ENCODE assay signal across 1 cellular context in genomic region chr1:205369621-205370230, GRCh38.
TF ChIP-seq lines count a peak whose summit lies in the region.

No MANE protein-coding gene starts in this region.

TF ChIP-seq in GM23338, 12 proteins besides CTCF, POLR2A, EP300 and RAD21 (continued from another document):
- TF ChIP-seq, protein P1, sequence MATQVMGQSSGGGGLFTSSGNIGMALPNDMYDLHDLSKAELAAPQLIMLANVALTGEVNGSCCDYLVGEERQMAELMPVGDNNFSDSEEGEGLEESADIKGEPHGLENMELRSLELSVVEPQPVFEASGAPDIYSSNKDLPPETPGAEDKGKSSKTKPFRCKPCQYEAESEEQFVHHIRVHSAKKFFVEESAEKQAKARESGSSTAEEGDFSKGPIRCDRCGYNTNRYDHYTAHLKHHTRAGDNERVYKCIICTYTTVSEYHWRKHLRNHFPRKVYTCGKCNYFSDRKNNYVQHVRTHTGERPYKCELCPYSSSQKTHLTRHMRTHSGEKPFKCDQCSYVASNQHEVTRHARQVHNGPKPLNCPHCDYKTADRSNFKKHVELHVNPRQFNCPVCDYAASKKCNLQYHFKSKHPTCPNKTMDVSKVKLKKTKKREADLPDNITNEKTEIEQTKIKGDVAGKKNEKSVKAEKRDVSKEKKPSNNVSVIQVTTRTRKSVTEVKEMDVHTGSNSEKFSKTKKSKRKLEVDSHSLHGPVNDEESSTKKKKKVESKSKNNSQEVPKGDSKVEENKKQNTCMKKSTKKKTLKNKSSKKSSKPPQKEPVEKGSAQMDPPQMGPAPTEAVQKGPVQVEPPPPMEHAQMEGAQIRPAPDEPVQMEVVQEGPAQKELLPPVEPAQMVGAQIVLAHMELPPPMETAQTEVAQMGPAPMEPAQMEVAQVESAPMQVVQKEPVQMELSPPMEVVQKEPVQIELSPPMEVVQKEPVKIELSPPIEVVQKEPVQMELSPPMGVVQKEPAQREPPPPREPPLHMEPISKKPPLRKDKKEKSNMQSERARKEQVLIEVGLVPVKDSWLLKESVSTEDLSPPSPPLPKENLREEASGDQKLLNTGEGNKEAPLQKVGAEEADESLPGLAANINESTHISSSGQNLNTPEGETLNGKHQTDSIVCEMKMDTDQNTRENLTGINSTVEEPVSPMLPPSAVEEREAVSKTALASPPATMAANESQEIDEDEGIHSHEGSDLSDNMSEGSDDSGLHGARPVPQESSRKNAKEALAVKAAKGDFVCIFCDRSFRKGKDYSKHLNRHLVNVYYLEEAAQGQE (IDR thresholded peaks at IDR 0.05; ENCODE audit: unreplicated experiment), result no peak
- TF ChIP-seq, protein P2, sequence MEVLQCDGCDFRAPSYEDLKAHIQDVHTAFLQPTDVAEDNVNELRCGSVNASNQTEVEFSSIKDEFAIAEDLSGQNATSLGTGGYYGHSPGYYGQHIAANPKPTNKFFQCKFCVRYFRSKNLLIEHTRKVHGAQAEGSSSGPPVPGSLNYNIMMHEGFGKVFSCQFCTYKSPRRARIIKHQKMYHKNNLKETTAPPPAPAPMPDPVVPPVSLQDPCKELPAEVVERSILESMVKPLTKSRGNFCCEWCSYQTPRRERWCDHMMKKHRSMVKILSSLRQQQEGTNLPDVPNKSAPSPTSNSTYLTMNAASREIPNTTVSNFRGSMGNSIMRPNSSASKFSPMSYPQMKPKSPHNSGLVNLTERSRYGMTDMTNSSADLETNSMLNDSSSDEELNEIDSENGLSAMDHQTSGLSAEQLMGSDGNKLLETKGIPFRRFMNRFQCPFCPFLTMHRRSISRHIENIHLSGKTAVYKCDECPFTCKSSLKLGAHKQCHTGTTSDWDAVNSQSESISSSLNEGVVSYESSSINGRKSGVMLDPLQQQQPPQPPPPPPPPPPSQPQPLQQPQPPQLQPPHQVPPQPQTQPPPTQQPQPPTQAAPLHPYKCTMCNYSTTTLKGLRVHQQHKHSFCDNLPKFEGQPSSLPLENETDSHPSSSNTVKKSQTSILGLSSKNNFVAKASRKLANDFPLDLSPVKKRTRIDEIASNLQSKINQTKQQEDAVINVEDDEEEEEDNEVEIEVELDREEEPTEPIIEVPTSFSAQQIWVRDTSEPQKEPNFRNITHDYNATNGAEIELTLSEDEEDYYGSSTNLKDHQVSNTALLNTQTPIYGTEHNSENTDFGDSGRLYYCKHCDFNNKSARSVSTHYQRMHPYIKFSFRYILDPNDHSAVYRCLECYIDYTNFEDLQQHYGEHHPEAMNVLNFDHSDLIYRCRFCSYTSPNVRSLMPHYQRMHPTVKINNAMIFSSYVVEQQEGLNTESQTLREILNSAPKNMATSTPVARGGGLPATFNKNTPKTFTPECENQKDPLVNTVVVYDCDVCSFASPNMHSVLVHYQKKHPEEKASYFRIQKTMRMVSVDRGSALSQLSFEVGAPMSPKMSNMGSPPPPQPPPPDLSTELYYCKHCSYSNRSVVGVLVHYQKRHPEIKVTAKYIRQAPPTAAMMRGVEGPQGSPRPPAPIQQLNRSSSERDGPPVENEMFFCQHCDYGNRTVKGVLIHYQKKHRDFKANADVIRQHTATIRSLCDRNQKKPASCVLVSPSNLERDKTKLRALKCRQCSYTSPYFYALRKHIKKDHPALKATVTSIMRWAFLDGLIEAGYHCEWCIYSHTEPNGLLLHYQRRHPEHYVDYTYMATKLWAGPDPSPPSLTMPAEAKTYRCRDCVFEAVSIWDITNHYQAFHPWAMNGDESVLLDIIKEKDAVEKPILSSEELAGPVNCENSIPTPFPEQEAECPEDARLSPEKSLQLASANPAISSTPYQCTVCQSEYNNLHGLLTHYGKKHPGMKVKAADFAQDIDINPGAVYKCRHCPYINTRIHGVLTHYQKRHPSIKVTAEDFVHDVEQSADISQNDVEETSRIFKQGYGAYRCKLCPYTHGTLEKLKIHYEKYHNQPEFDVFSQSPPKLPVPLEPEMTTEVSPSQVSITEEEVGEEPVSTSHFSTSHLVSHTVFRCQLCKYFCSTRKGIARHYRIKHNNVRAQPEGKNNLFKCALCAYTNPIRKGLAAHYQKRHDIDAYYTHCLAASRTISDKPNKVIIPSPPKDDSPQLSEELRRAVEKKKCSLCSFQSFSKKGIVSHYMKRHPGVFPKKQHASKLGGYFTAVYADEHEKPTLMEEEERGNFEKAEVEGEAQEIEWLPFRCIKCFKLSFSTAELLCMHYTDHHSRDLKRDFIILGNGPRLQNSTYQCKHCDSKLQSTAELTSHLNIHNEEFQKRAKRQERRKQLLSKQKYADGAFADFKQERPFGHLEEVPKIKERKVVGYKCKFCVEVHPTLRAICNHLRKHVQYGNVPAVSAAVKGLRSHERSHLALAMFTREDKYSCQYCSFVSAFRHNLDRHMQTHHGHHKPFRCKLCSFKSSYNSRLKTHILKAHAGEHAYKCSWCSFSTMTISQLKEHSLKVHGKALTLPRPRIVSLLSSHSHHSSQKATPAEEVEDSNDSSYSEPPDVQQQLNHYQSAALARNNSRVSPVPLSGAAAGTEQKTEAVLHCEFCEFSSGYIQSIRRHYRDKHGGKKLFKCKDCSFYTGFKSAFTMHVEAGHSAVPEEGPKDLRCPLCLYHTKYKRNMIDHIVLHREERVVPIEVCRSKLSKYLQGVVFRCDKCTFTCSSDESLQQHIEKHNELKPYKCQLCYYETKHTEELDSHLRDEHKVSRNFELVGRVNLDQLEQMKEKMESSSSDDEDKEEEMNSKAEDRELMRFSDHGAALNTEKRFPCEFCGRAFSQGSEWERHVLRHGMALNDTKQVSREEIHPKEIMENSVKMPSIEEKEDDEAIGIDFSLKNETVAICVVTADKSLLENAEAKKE (CRISPR knock-in tag; IDR thresholded peaks at IDR 0.05), result no peak
- TF ChIP-seq POLR2AphosphoS5 (IDR thresholded peaks at IDR 0.05; ENCODE audit: low read depth) (no peak), NANOG (IDR thresholded peaks at IDR 0.05; ENCODE audit: borderline replicate concordance) (no peak), ZNF114 (CRISPR knock-in tag; IDR thresholded peaks at IDR 0.05) (no peak), ETS1 (IDR thresholded peaks at IDR 0.05) (no peak), JUNB (IDR thresholded peaks at IDR 0.05; ENCODE audit: unreplicated experiment) (no peak), ZNF331 (CRISPR knock-in tag; IDR thresholded peaks at IDR 0.05; ENCODE audit: low read depth) (no peak), EZH2 (IDR thresholded peaks at IDR 0.05; ENCODE audit: low read depth, unreplicated experiment) (no peak), EZH2phosphoT487 (IDR thresholded peaks at IDR 0.05; ENCODE audit: unreplicated experiment) (no peak)
